In genomic region chr1:159168043-159168442, GRCh38 we compare ENCODE assay signal across 22 cellular contexts. TPM values are rescaled to one million over a fixed set of nuclear protein-coding genes. Genes with fewer than 3 reads are reported as not detected.
"Had no signal": no experiment of that assay in that cellular context is flagged by ENCODE, and none has a peak within 500 bp of the region (broad histone marks: within the 10 kb centered on the region; RNA-seq: fewer than 3 reads in every experiment).

No MANE protein-coding gene starts in this region.

- ATAC-seq: left colon; left lung; lower lobe of right lung; mucosa of descending colon; naive thymus-derived CD8-positive, alpha-beta T cell; psoas muscle; right cardiac atrium; stimulated activated memory B cell treated with anti-CD40 and anti-IgM and Interleukin-4, amounts not matched to agents 10 μg/mL and 1 μg/mL and 100 μg/mL, for 72 hours; stimulated activated naive CD8-positive, alpha-beta T cell treated with anti-CD3 and anti-CD28 coated beads, Interleukin-15, amount 100 ng/mL, for 72 hours had no signal

- FAIRE-seq: islet of Langerhans, kidney had no signal

- DNase-seq: immature natural killer cell; kidney; left colon; left lung; lower lobe of right lung; mesendoderm; mucosa of descending colon; naive thymus-derived CD8-positive, alpha-beta T cell; psoas muscle; retina; right cardiac atrium; sigmoid colon; stimulated activated CD4-positive, alpha-beta T cell treated with anti-CD3 and anti-CD28 coated beads, Interleukin-1b, Interleukin-23, amount 100 ng/mL, for 48 hours; stimulated activated CD4-positive, alpha-beta T cell treated with anti-CD3 and anti-CD28 coated beads, Interleukin-2, amount 100 ng/mL, for 48 hours; stimulated activated CD4-positive, alpha-beta T cell treated with anti-CD3 and anti-CD28 coated beads, Interleukin-4, amount 100 ng/mL, for 4 hours; stimulated activated CD8-positive, alpha-beta memory T cell treated with anti-CD3 and anti-CD28 coated beads, Interleukin-4, amount 100 ng/mL, for 48 hours; stimulated activated naive CD4-positive, alpha-beta T cell treated with Interleukin-2 at 50 U/mL for 16 hours; stimulated activated naive CD8-positive, alpha-beta T cell treated with anti-CD3 and anti-CD28 coated beads, Interleukin-15, amount 100 ng/mL, for 72 hours; uterus had no signal

RNA-seq across cellular contexts. Expression of gene CADM3, which starts 3.4 kb away (rescaled TPM):
- total RNA-seq: naive thymus-derived CD8-positive, alpha-beta T cell had no signal

RNA-seq across cellular contexts. Expression of gene ACKR1, which starts 36.6 kb away (rescaled TPM):
- total RNA-seq: naive thymus-derived CD8-positive, alpha-beta T cell; osteocyte had no signal
